26 cellular contexts compared by ENCODE assay signal in genomic region chrX:68536884-68537283, GRCh38.
"Had no signal": no experiment of that assay in that cellular context is flagged by ENCODE, and none has a peak within 500 bp of the region (broad histone marks: within the 10 kb centered on the region; RNA-seq: fewer than 3 reads in every experiment).

No MANE protein-coding gene starts in this region.

- DNase-seq: activated CD4-positive, alpha-beta T cell treated with anti-CD3 and anti-CD28 coated beads, Interleukin-2, amount 10 ng/mL, durations not matched to agents 24 days and 14 days; activated CD4-positive, alpha-beta T cell treated with anti-CD3 and anti-CD28 coated beads, Interleukin-2, amount 50 U/mL, for 4 hours; activated CD8-positive, alpha-beta T cell treated with anti-CD3 and anti-CD28 coated beads for 36 hours; activated gamma-delta T cell; activated naive CD4-positive, alpha-beta T cell treated with Interleukin-2 at 50 U/mL for 16 hours; activated T-cell treated with anti-CD3 and anti-CD28 coated beads, Interleukin-2, amount 50 U/mL, for 1 hour; activated T-cell treated with anti-CD3 and anti-CD28 coated beads, Interleukin-2, amount 50 U/mL, for 72 hours; anterior cingulate cortex; caudate nucleus; cerebellar nuclear complex; Karpas-422; KBM-7; NCI-H1105; NCI-H1417 treated with DMSO at 0.1 percent for 48 hours; NCI-H2029; NCI-H2171 treated with DMSO at 0.1 percent for 48 hours; NCI-H226; NCI-H446 treated with DMSO at 0.1 percent for 48 hours; NCI-H524; SHP77; SJCRH30 had no signal

- H3K9me3 ChIP-seq: SJCRH30 had no signal

- H3K9me3 Mint-ChIP-seq: activated naive CD4-positive, alpha-beta T cell treated with anti-CD3 and anti-CD28 coated beads, Interleukin-2, amount 50 U/mL, for 24 hours; activated T-helper 17 cell treated with anti-CD3 and anti-CD28 coated beads, Interleukin-2, amount 50 U/mL, for 72 hours; brain; T-helper 2 cell treated with Interferon-gamma antibody and Interleukin-4, amounts not matched to agents 5 μg/mL and 100 μg/mL, for 36 hours had no signal

- ATAC-seq: activated CD8-positive, alpha-beta T cell treated with anti-CD3 and anti-CD28 coated beads for 36 hours; activated T-cell treated with anti-CD3 and anti-CD28 coated beads, Interleukin-2, amount 50 U/mL, for 72 hours; Panc1 had no signal

- H3K27me3 Mint-ChIP-seq: activated CD4-positive, alpha-beta T cell treated with anti-CD3 and anti-CD28 coated beads, Interleukin-2, amount 10 ng/mL, durations not matched to agents 24 days and 14 days; activated CD8-positive, alpha-beta T cell treated with anti-CD3 and anti-CD28 coated beads for 36 hours; activated naive CD4-positive, alpha-beta T cell treated with anti-CD3 and anti-CD28 coated beads, Interleukin-2, amount 50 U/mL, for 24 hours; activated T-helper 17 cell treated with anti-CD3 and anti-CD28 coated beads, Interleukin-2, amount 50 U/mL, for 72 hours; brain had no signal

- H3K27ac Mint-ChIP-seq: activated CD4-positive, alpha-beta T cell treated with anti-CD3 and anti-CD28 coated beads, Interleukin-2, amount 10 ng/mL, durations not matched to agents 24 days and 14 days; activated CD8-positive, alpha-beta T cell treated with anti-CD3 and anti-CD28 coated beads for 36 hours; activated T-helper 17 cell treated with anti-CD3 and anti-CD28 coated beads, Interleukin-2, amount 50 U/mL, for 72 hours; brain; T-helper 2 cell treated with Interferon-gamma antibody and Interleukin-4, amounts not matched to agents 5 μg/mL and 100 μg/mL, for 36 hours had no signal

- H3K4me3 Mint-ChIP-seq: activated CD4-positive, alpha-beta T cell treated with anti-CD3 and anti-CD28 coated beads, Interleukin-2, amount 10 ng/mL, durations not matched to agents 24 days and 14 days; activated CD8-positive, alpha-beta T cell treated with anti-CD3 and anti-CD28 coated beads for 36 hours; activated naive CD4-positive, alpha-beta T cell treated with anti-CD3 and anti-CD28 coated beads, Interleukin-2, amount 50 U/mL, for 24 hours; activated T-cell treated with anti-CD3 and anti-CD28 coated beads, Interleukin-2, amount 50 U/mL, for 72 hours; activated T-helper 17 cell treated with anti-CD3 and anti-CD28 coated beads, Interleukin-2, amount 50 U/mL, for 72 hours; brain; T-helper 2 cell treated with Interferon-gamma antibody and Interleukin-4, amounts not matched to agents 5 μg/mL and 100 μg/mL, for 36 hours had no signal

- H3K4me1 Mint-ChIP-seq: activated CD4-positive, alpha-beta T cell treated with anti-CD3 and anti-CD28 coated beads, Interleukin-2, amount 10 ng/mL, durations not matched to agents 24 days and 14 days; activated naive CD4-positive, alpha-beta T cell treated with anti-CD3 and anti-CD28 coated beads, Interleukin-2, amount 50 U/mL, for 24 hours; brain had no signal
